Comparison of ENCODE assay signal across 10 cellular contexts in the genomic region with DNA sequence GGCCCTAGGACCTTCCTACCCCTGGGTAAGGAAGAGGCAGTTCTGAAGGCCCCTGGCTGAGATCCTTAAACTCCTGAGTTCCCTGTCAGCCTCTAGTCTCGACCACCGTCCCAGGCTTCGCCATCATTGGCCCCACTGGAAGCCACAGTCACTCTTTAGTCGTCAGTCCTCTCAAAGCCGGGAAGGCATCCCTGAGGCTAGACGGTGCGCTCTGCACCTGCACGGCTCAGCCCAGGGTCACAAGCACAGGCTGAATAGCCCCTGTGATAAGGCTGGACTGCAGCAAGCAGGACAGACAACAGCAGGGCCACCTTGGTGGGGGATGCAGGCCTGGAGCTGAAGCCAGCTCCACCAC. TPM values are rescaled to one million over a fixed set of nuclear protein-coding genes. Genes with fewer than 3 reads are reported as not detected.
DNase-seq lines count a peak whose midpoint lies in the region; ATAC-seq, FAIRE-seq and TF ChIP-seq lines count a peak whose summit lies in the region.
"Had no signal": no experiment of that assay in that cellular context is flagged by ENCODE, and none has a peak within 500 bp of the region (broad histone marks: within the 10 kb centered on the region; RNA-seq: fewer than 3 reads in every experiment).

No MANE protein-coding gene starts in this region.

- peak overlapping the region; percentile 79 for H3K9ac ChIP-seq in keratinocyte (ENCODE audit: control insufficient read depth, extremely low read depth, insufficient read depth, low read length)

- H3K4me3 Mint-ChIP-seq in GM23338 (peak overlapping the region; percentile 66; the same call in 2 of the 3 replicates), nephron progenitor cell (no peak overlapping the region)
- H3K4me3 Mint-ChIP-seq in activated naive CD8-positive, alpha-beta T cell treated with anti-CD3 and anti-CD28 coated beads, Interleukin-2, amount 50 U/mL, for 24 hours: peak overlapping the region; percentile 49

- no peak overlapping the region for H3K27ac ChIP-seq in GM23338 (ENCODE audit: low read depth)
- no peak overlapping the region for H3K27ac ChIP-seq in keratinocyte (ENCODE audit: control insufficient read depth, insufficient read depth, low read length)
- peak overlapping the region; percentile 86 for H3K27ac ChIP-seq in small intestine (ENCODE audit: low read depth in 1 of 2, low read length in 1 of 2)

- H3K27ac Mint-ChIP-seq in GM23338 (no peak overlapping the region), nephron progenitor cell (no peak overlapping the region)
- H3K27ac Mint-ChIP-seq in activated naive CD8-positive, alpha-beta T cell treated with anti-CD3 and anti-CD28 coated beads, Interleukin-2, amount 50 U/mL, for 24 hours: no peak overlapping the region

- H2AFZ ChIP-seq in GM23338 (peak overlapping the region; percentile 92; the same call in 1 of the 2 replicates), keratinocyte (ENCODE audit: control insufficient read depth, low read length) (peak overlapping the region; percentile 63)

- H3K36me3 ChIP-seq in GM23338 (ENCODE audit: insufficient read depth) (no peaks in the 10 kb centered on the region), keratinocyte (ENCODE audit: control insufficient read depth in 2 of 2, extremely low read depth in 1 of 2, insufficient read depth in 2 of 2, low read length in 2 of 2) (no peaks in the 10 kb centered on the region), small intestine (ENCODE audit: control insufficient read depth in 2 of 2, insufficient read depth in 2 of 2, low read length in 2 of 2) (no peaks in the 10 kb centered on the region)

- TF ChIP-seq CTCF in GM23338 (conservative IDR thresholded peaks at IDR 0.05; ENCODE audit: low read depth in 2 of 2) (no peak), keratinocyte (optimal IDR thresholded peaks at IDR 0.05 in 1 of 3, IDR thresholded peaks at IDR 0.05 in 1 of 3, conservative IDR thresholded peaks at IDR 0.05 in 1 of 3; ENCODE audit: extremely low read depth in 1 of 3, insufficient read depth in 2 of 3, low read length in 3 of 3) (no peak), nephron progenitor cell (IDR thresholded peaks at IDR 0.05) (no peak)

- no peak for FAIRE-seq in keratinocyte (lab: Jason Lieb, UNC)
- no peak for FAIRE-seq in small intestine (lab: Jason Lieb, UNC)

- H3K9me2 ChIP-seq in GM23338 (ENCODE audit: insufficient read depth): no peaks in the 10 kb centered on the region

- H3K4me2 ChIP-seq in GM23338 (peak overlapping the region; percentile 80), keratinocyte (ENCODE audit: control insufficient read depth, extremely low read depth, insufficient read depth, low read depth, low read length) (peak overlapping the region; percentile 87)

- H3K27me3 Mint-ChIP-seq in GM23338 (ENCODE audit: insufficient read depth, low read depth, poor library complexity) (peaks cover 38% of the 10 kb centered on the region), nephron progenitor cell (ENCODE audit: low read depth, poor library complexity) (peaks cover 9% of the 10 kb centered on the region)
- H3K27me3 Mint-ChIP-seq in activated naive CD8-positive, alpha-beta T cell treated with anti-CD3 and anti-CD28 coated beads, Interleukin-2, amount 50 U/mL, for 24 hours: peaks cover 4% of the 10 kb centered on the region

- no peaks in the 10 kb centered on the region for H4K20me1 ChIP-seq in GM23338 (replicated peaks; ENCODE audit: insufficient read depth)
- H4K20me1 ChIP-seq in keratinocyte (ENCODE audit: control insufficient read depth, extremely low read depth, insufficient read depth, low read length): peaks cover 4% of the 10 kb centered on the region

- no peak for ATAC-seq in GM23338
- no peak for ATAC-seq in activated naive CD8-positive, alpha-beta T cell treated with anti-CD3 and anti-CD28 coated beads, Interleukin-2, amount 50 U/mL, for 24 hours
- no peak for ATAC-seq in HG02588 (IDR thresholded peaks at IDR 0.05; ENCODE audit: unreplicated experiment)

- H3F3A ChIP-seq in GM23338 (replicated peaks; ENCODE audit: low read depth): peaks cover 15% of the 10 kb centered on the region

- no peaks in the 10 kb centered on the region for H3K27me3 ChIP-seq in GM23338 (ENCODE audit: insufficient read depth)
- no peaks in the 10 kb centered on the region for H3K27me3 ChIP-seq in keratinocyte (ENCODE audit: control insufficient read depth, extremely low read depth, insufficient read depth, low read length)
- H3K27me3 ChIP-seq in small intestine (ENCODE audit: control insufficient read depth in 2 of 2, insufficient read depth in 2 of 2, low read length in 2 of 2): no peaks in the 10 kb centered on the region

- H3K4me1 ChIP-seq in GM23338 (ENCODE audit: insufficient read depth) (peaks cover 20% of the 10 kb centered on the region), keratinocyte (ENCODE audit: control insufficient read depth, extremely low read depth, insufficient read depth, low read length) (peaks cover 27% of the 10 kb centered on the region), small intestine (ENCODE audit: control insufficient read depth in 2 of 2, insufficient read depth in 1 of 2, low read depth in 1 of 2, low read length in 1 of 2) (no peaks in the 10 kb centered on the region)

- H3K9me3 Mint-ChIP-seq in GM23338 (no peaks in the 10 kb centered on the region), nephron progenitor cell (no peaks in the 10 kb centered on the region)
- H3K9me3 Mint-ChIP-seq in activated naive CD8-positive, alpha-beta T cell treated with anti-CD3 and anti-CD28 coated beads, Interleukin-2, amount 50 U/mL, for 24 hours: no peaks in the 10 kb centered on the region

- H3K9me3 ChIP-seq in keratinocyte (ENCODE audit: control insufficient read depth, low read depth, low read length) (no peaks in the 10 kb centered on the region), small intestine (ENCODE audit: control insufficient read depth, low read depth) (no peaks in the 10 kb centered on the region)

- H3K9me1 ChIP-seq in keratinocyte (ENCODE audit: control insufficient read depth, extremely low read depth, insufficient read depth, low read length): no peaks in the 10 kb centered on the region

- H3K79me2 ChIP-seq in GM23338 (replicated peaks; ENCODE audit: insufficient read depth) (peaks cover 7% of the 10 kb centered on the region), keratinocyte (ENCODE audit: control insufficient read depth, insufficient read depth, low read length) (peaks cover 16% of the 10 kb centered on the region)

- WGBS in small intestine, 3 donors: 37 to 66% (median 39%) methylated on average over 8 of the region's 8 CpGs

- H3K4me3 ChIP-seq in GM23338 (peak overlapping the region; percentile 86), keratinocyte (ENCODE audit: control insufficient read depth in 2 of 3, extremely low read depth in 1 of 3, insufficient read depth in 2 of 3, low read depth in 1 of 3, low read length in 3 of 3) (peak overlapping the region in 1 of 3 experiments; percentile 60), small intestine (ENCODE audit: low read depth in 1 of 2, low read length in 2 of 2) (peak overlapping the region in 1 of 2 donors; percentile 47)

- dilution Hi-C loops in keratinocyte (cut with MboI; ENCODE audit: extremely low pct_ligation_motif_present, low sequenced_read_pairs): no loop called here

- DNase-seq in GM23338 (ENCODE audit: low spot score) (no peak), keratinocyte (ENCODE audit: low read depth, low spot score) (no peak), small intestine (no peak), NCI-H345 (lab: John Stamatoyannopoulos, UW) (no peak), nephron progenitor cell (no peak)
- DNase-seq in activated naive CD8-positive, alpha-beta T cell treated with anti-CD3 and anti-CD28 coated beads, Interleukin-2, amount 50 U/mL, for 24 hours: no peak
- no peak for DNase-seq in NK-92 treated with Interleukin-12 subunit alpha and Interleukin-12 subunit beta, amount 100 ng/mL, for 24 hours (lab: John Stamatoyannopoulos, UW)
- DNase-seq: stimulated activated CD4-positive, alpha-beta T cell treated with anti-CD3 and anti-CD28 coated beads, Interleukin-2, amount 100 ng/mL, for 48 hours; T1000 had no signal

- H3K36me3 Mint-ChIP-seq in GM23338 (ENCODE audit: low read depth) (peaks cover 8% of the 10 kb centered on the region), nephron progenitor cell (ENCODE audit: low read depth) (peaks cover 4% of the 10 kb centered on the region)
- H3K36me3 Mint-ChIP-seq in activated naive CD8-positive, alpha-beta T cell treated with anti-CD3 and anti-CD28 coated beads, Interleukin-2, amount 50 U/mL, for 24 hours (ENCODE audit: low read depth): peaks cover 16% of the 10 kb centered on the region

- H3K4me1 Mint-ChIP-seq in GM23338 (peaks cover 32% of the 10 kb centered on the region), nephron progenitor cell (peaks cover 48% of the 10 kb centered on the region)
- H3K4me1 Mint-ChIP-seq in activated naive CD8-positive, alpha-beta T cell treated with anti-CD3 and anti-CD28 coated beads, Interleukin-2, amount 50 U/mL, for 24 hours: peaks cover 41% of the 10 kb centered on the region

RNA-seq across cellular contexts. Expression of a gene that starts 3.3 kb away (rescaled TPM):
- 10.9 and 11.9 TPM in 2 replicates for total RNA-seq in GM23338 (2014; rRNA removed; shearing (Covaris generic))
- polyA plus RNA-seq in GM23338 (2016; fragmentation: Nextera tagmentation; extraction: Ambion mirVana) (9.2 and 9.7 TPM in 2 replicates), keratinocyte (15.3 to 22.2 TPM (median 19.9 TPM) in 3 replicates), small intestine (10 to 100 TPM; 17.5 to 51.7 (median 46.5) TPM)
- polyA plus RNA-seq in keratinocyte (2011; ENCODE audit: low read depth): 17.4 TPM
- polyA plus RNA-seq in keratinocyte (2011; cell fraction: cytosol; rRNA removed): 13.2 and 16.9 TPM in 2 replicates
- polyA plus RNA-seq in keratinocyte (2011; cell fraction: nucleus; rRNA removed): 55.2 and 57.6 TPM in 2 replicates
- polyA plus RNA-seq in keratinocyte (2012; ENCODE audit: low replicate concordance): 20.4 and 40.9 TPM in 2 replicates
- 6.6 to 11.5 TPM (median 6.8 TPM) in 3 replicates for polyA minus RNA-seq in keratinocyte
- polyA minus RNA-seq in keratinocyte (2011; cell fraction: cytosol; rRNA and poly(A)+ RNA removed): 13.8 TPM
- polyA minus RNA-seq in keratinocyte (2011; cell fraction: nucleus; rRNA and poly(A)+ RNA removed): 12.7 and 19.0 TPM in 2 replicates

RNA-seq across cellular contexts. Expression of a gene that starts 9.5 kb away (rescaled TPM):
- total RNA-seq in GM23338 (2014; rRNA removed; shearing (Covaris generic)): 5.1 and 6.7 TPM in 2 replicates
- polyA plus RNA-seq in GM23338 (2016; fragmentation: Nextera tagmentation; extraction: Ambion mirVana) (4.5 and 5.1 TPM in 2 replicates), keratinocyte (2.6 to 4.4 TPM (median 2.8 TPM) in 3 replicates), small intestine (100 to 1,000 TPM in 2 of 3 donors, 10 to 100 TPM in 1; 21.1 to 184 (median 165) TPM)
- polyA plus RNA-seq in keratinocyte (2011; ENCODE audit: low read depth): 4.6 TPM
- 1.8 and 2.8 TPM in 2 replicates for polyA plus RNA-seq in keratinocyte (2011; cell fraction: cytosol; rRNA removed)
- 7.9 and 11.8 TPM in 2 replicates for polyA plus RNA-seq in keratinocyte (2011; cell fraction: nucleus; rRNA removed)
- 3.5 and 7.2 TPM in 2 replicates for polyA plus RNA-seq in keratinocyte (2012; ENCODE audit: low replicate concordance)
- polyA minus RNA-seq in keratinocyte: 1.3 to 3.9 TPM (median 3.9 TPM) in 3 replicates
- polyA minus RNA-seq in keratinocyte (2011; cell fraction: cytosol; rRNA and poly(A)+ RNA removed): 5.0 TPM
- polyA minus RNA-seq in keratinocyte (2011; cell fraction: nucleus; rRNA and poly(A)+ RNA removed): 3.8 and 7.3 TPM in 2 replicates

RNA-seq across cellular contexts. Expression of a gene that starts 12.7 kb away (rescaled TPM):
- total RNA-seq in GM23338 (2014; rRNA removed; shearing (Covaris generic)): 15.9 and 32.1 TPM in 2 replicates
- polyA plus RNA-seq in GM23338 (2016; fragmentation: Nextera tagmentation; extraction: Ambion mirVana): 3.0 and 5.7 TPM in 2 replicates
- polyA plus RNA-seq in keratinocyte: 53.3 to 86.4 TPM (median 75.7 TPM) in 3 replicates
- polyA plus RNA-seq in keratinocyte (2011; ENCODE audit: low read depth): 27.6 TPM
- polyA plus RNA-seq in keratinocyte (2011; cell fraction: cytosol; rRNA removed): 44.0 and 93.3 TPM in 2 replicates
- polyA plus RNA-seq in keratinocyte (2011; cell fraction: nucleus; rRNA removed): 46.4 and 64.5 TPM in 2 replicates
- 32.9 and 85.2 TPM in 2 replicates for polyA plus RNA-seq in keratinocyte (2012; ENCODE audit: low replicate concordance)
- polyA minus RNA-seq in keratinocyte: 77.9 to 252 TPM (median 124 TPM) in 3 replicates
- 136 TPM for polyA minus RNA-seq in keratinocyte (2011; cell fraction: cytosol; rRNA and poly(A)+ RNA removed)
- 45.5 and 47.5 TPM in 2 replicates for polyA minus RNA-seq in keratinocyte (2011; cell fraction: nucleus; rRNA and poly(A)+ RNA removed)
- 10 to 100 TPM in 2 of 3 donors, 1 to 10 TPM in 1; 7.8 to 11.9 (median 10.5) TPM for polyA plus RNA-seq in small intestine

RNA-seq across cellular contexts. Expression of a gene that starts 16.7 kb away (rescaled TPM):
- 9.0 and 9.8 TPM in 2 replicates for total RNA-seq in GM23338 (2014; rRNA removed; shearing (Covaris generic))
- 9.5 and 12.4 TPM in 2 replicates for polyA plus RNA-seq in GM23338 (2016; fragmentation: Nextera tagmentation; extraction: Ambion mirVana)
- 2.3 to 3.4 TPM (median 3.1 TPM) in 3 replicates for polyA plus RNA-seq in keratinocyte
- 1.1 TPM for polyA plus RNA-seq in keratinocyte (2011; ENCODE audit: low read depth)
- polyA plus RNA-seq in keratinocyte (2011; cell fraction: cytosol; rRNA removed): 1.3 and 3.0 TPM in 2 replicates
- polyA plus RNA-seq in keratinocyte (2011; cell fraction: nucleus; rRNA removed): 1.7 and 2.3 TPM in 2 replicates
- 1.7 and 3.3 TPM in 2 replicates for polyA plus RNA-seq in keratinocyte (2012; ENCODE audit: low replicate concordance)
- polyA minus RNA-seq in keratinocyte: 0.63 to 2.7 TPM (median 1.4 TPM) in 3 replicates
- polyA minus RNA-seq in keratinocyte (2011; cell fraction: cytosol; rRNA and poly(A)+ RNA removed): 2.1 TPM
- 0.74 and 0.93 TPM in 2 replicates for polyA minus RNA-seq in keratinocyte (2011; cell fraction: nucleus; rRNA and poly(A)+ RNA removed)
- 10 to 100 TPM; 11.2 to 13.3 (median 13.0) TPM for polyA plus RNA-seq in small intestine

Comparison
In these comparisons a context has a peak if more than half of its experiments do, and no peak if none do; other contexts are left out.
1. H3K27ac ChIP-seq: peak in small intestine (2 of 2); none in GM23338 (single experiment) and keratinocyte (single experiment).